Comparison of ENCODE assay signal across 9 cellular contexts in genomic region chr4:65089666-65090065, GRCh38.
A peak's percentile ranks its signal among the peaks of the same experiment; 100 is the strongest.
DNase-seq lines count a peak whose midpoint lies in the region; ATAC-seq lines count a peak whose summit lies in the region.
"Had no signal": no experiment of that assay in that cellular context is flagged by ENCODE, and none has a peak within 500 bp of the region (broad histone marks: within the 10 kb centered on the region; RNA-seq: fewer than 3 reads in every experiment).

No MANE protein-coding gene starts in this region.

- no peaks in the 10 kb centered on the region for H3K36me3 ChIP-seq in CD4-positive, alpha-beta memory T cell (ENCODE audit: insufficient read depth, low read length)

- H3K4me3 Mint-ChIP-seq in activated CD4-positive, alpha-beta memory T cell treated with anti-CD3 and anti-CD28 coated beads, Interleukin-2, amount 10 ng/mL, durations not matched to agents 7 days and 5 days = no peak overlapping the region
- no peak overlapping the region for H3K4me3 Mint-ChIP-seq in CD4-positive, alpha-beta memory T cell
- H3K4me3 Mint-ChIP-seq: dendritic cell treated with granulocyte-macrophage colony-stimulating factor and Interleukin-4, amounts not matched to agents 40 ng/mL and 50 ng/mL, for 4 days had no signal

- no peaks in the 10 kb centered on the region for H3K27me3 Mint-ChIP-seq in activated CD4-positive, alpha-beta memory T cell treated with anti-CD3 and anti-CD28 coated beads, Interleukin-2, amount 10 ng/mL, durations not matched to agents 7 days and 5 days
- H3K27me3 Mint-ChIP-seq in CD4-positive, alpha-beta memory T cell = no peaks in the 10 kb centered on the region
- H3K27me3 Mint-ChIP-seq: dendritic cell treated with granulocyte-macrophage colony-stimulating factor and Interleukin-4, amounts not matched to agents 40 ng/mL and 50 ng/mL, for 4 days had no signal

- no peaks in the 10 kb centered on the region for H3K4me1 Mint-ChIP-seq in activated CD4-positive, alpha-beta memory T cell treated with anti-CD3 and anti-CD28 coated beads, Interleukin-2, amount 10 ng/mL, durations not matched to agents 7 days and 5 days
- H3K4me1 Mint-ChIP-seq in CD4-positive, alpha-beta memory T cell = no peaks in the 10 kb centered on the region

- H3K36me3 Mint-ChIP-seq in activated CD4-positive, alpha-beta memory T cell treated with anti-CD3 and anti-CD28 coated beads, Interleukin-2, amount 10 ng/mL, durations not matched to agents 7 days and 5 days (ENCODE audit: low read depth) = no peaks in the 10 kb centered on the region
- no peaks in the 10 kb centered on the region for H3K36me3 Mint-ChIP-seq in CD4-positive, alpha-beta memory T cell

- CTCF ChIA-PET in activated CD4-positive, alpha-beta memory T cell treated with anti-CD3 and anti-CD28 coated beads, Interleukin-2, amount 10 ng/mL, durations not matched to agents 7 days and 5 days (lab: Charles Lee) = no interaction called here
- CTCF ChIA-PET in CD4-positive, alpha-beta memory T cell (lab: Charles Lee; ENCODE audit: partially characterized antibody) = no interaction called here

- no peaks in the 10 kb centered on the region for H3K27me3 ChIP-seq in CD4-positive, alpha-beta memory T cell (ENCODE audit: insufficient read depth, low read length)

- ATAC-seq in HG03378 (IDR thresholded peaks at IDR 0.05; ENCODE audit: unreplicated experiment) = no peak

- DNase-seq in SHP77 (lab: John Stamatoyannopoulos, UW) = peak; percentile 9 to 16
- no peak for DNase-seq in SHP77 treated with DMSO at 0.1 percent for 48 hours (lab: John Stamatoyannopoulos, UW)
- DNase-seq in OCI-M1 (lab: John Stamatoyannopoulos, UW) = peak; percentile 64
- DNase-seq in dedifferentiated amniotic fluid mesenchymal stem cell (ENCODE audit: extremely low spot score) = peak; percentile 23
- DNase-seq in pons (ENCODE audit: low spot score) = peak; percentile 5
- no peak for DNase-seq in activated CD4-positive, alpha-beta memory T cell treated with anti-CD3 and anti-CD28 coated beads, Interleukin-2, amount 10 ng/mL, durations not matched to agents 7 days and 5 days
- DNase-seq in CD4-positive, alpha-beta memory T cell = no peak

- H3K9me3 ChIP-seq in CD4-positive, alpha-beta memory T cell (ENCODE audit: control insufficient read depth in 1 of 2, low read length in 2 of 2) = no peaks in the 10 kb centered on the region

- peaks cover 6% of the 10 kb centered on the region for H3K9me3 Mint-ChIP-seq in activated CD4-positive, alpha-beta memory T cell treated with anti-CD3 and anti-CD28 coated beads, Interleukin-2, amount 10 ng/mL, durations not matched to agents 7 days and 5 days
- peaks cover 0 to 13% (median 3%) of the 10 kb centered on the region in 8 donors for H3K9me3 Mint-ChIP-seq in CD4-positive, alpha-beta memory T cell

- POLR2A ChIA-PET in activated CD4-positive, alpha-beta memory T cell treated with anti-CD3 and anti-CD28 coated beads, Interleukin-2, amount 10 ng/mL, durations not matched to agents 7 days and 5 days (lab: Charles Lee) = no interaction called here
- POLR2A ChIA-PET in CD4-positive, alpha-beta memory T cell (lab: Charles Lee; ENCODE audit: partially characterized antibody) = no interaction called here

- intact Hi-C loops in CD4-positive, alpha-beta memory T cell (cut with micrococcal nuclease) = no loop called here

- no peak overlapping the region for H3K27ac ChIP-seq in CD4-positive, alpha-beta memory T cell (ENCODE audit: low read depth, low read length)

- no peak overlapping the region for H3K27ac Mint-ChIP-seq in activated CD4-positive, alpha-beta memory T cell treated with anti-CD3 and anti-CD28 coated beads, Interleukin-2, amount 10 ng/mL, durations not matched to agents 7 days and 5 days
- no peak overlapping the region for H3K27ac Mint-ChIP-seq in CD4-positive, alpha-beta memory T cell
- H3K27ac Mint-ChIP-seq: dendritic cell treated with granulocyte-macrophage colony-stimulating factor and Interleukin-4, amounts not matched to agents 40 ng/mL and 50 ng/mL, for 4 days had no signal

- no peaks in the 10 kb centered on the region for H3K4me1 ChIP-seq in CD4-positive, alpha-beta memory T cell (ENCODE audit: insufficient read depth, low read length)

- H3K4me3 ChIP-seq in CD4-positive, alpha-beta memory T cell (ENCODE audit: low read length in 2 of 2) = no peak overlapping the region

Comparison
In these comparisons a context has a peak if more than half of its experiments do, and no peak if none do; other contexts are left out.
1. DNase-seq: peak in SHP77 (2 of 2), OCI-M1 (single experiment), dedifferentiated amniotic fluid mesenchymal stem cell (single experiment) and pons (single experiment); none in SHP77 treated with DMSO at 0.1 percent for 48 hours (single experiment), activated CD4-positive, alpha-beta memory T cell treated with anti-CD3 and anti-CD28 coated beads, Interleukin-2, amount 10 ng/mL, durations not matched to agents 7 days and 5 days (single experiment) and CD4-positive, alpha-beta memory T cell (0 of 5).